ENCODE assay signal across 8 cellular contexts in the genomic region with DNA sequence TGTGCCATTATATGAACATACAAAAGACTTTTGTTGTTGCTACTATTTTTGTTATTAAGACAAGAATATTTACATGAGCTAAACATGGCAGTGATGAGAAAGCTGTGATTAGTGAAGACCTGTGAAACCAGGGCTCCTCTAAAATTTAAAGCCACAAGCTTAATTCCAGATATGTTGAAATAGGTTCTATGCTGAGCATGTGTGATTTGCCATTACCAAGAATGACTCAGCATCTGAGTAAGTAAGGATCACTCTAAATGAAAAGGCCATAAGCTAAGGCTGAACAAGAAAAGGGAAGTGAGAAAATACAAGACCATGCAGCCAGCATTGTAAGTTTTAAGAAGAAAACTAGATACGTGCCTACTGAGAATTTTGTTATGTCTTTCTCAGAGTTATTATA.
DNase-seq lines count a peak whose midpoint lies in the region; ATAC-seq, FAIRE-seq and TF ChIP-seq lines count a peak whose summit lies in the region.

No MANE protein-coding gene starts in this region.

- 62 to 71% methylated on average over 1 of the region's 1 CpG for whole genome bisulfite sequencing in body of pancreas, 2 donors

- intact Hi-C loops in body of pancreas (cut with DNase I), result no loop called here

- H3K4me3 ChIP-seq in AG09309 (ENCODE audit: control insufficient read depth, low read depth, low read length), result no peak overlapping the region
- no peak overlapping the region for H3K4me3 ChIP-seq in body of pancreas

- DNase-seq in AG09309 (ENCODE audit: low read depth) (peak; percentile 74), RPMI8226 (peak; percentile 74), hepatic stellate cell (ENCODE audit: low spot score) (peak; percentile 4), nucleus accumbens (lab: John Stamatoyannopoulos, UW) (no peak), frontal cortex (ENCODE audit: low spot score in 2 of 2) (no peak), body of pancreas (no peak)

- TF ChIP-seq CTCF in AG09309 (IDR thresholded peaks at IDR 0.05; ENCODE audit: control insufficient read depth, insufficient read depth, low read depth, low read length, missing control alignments) (no peak), body of pancreas (IDR thresholded peaks at IDR 0.05) (no peak)

- peak; percentile 100 for ATAC-seq in GM19023 (IDR thresholded peaks at IDR 0.05; ENCODE audit: unreplicated experiment)
- ATAC-seq in HG03095 (IDR thresholded peaks at IDR 0.05; ENCODE audit: unreplicated experiment), result peak; percentile 100
- ATAC-seq in body of pancreas, result no peak

- FAIRE-seq in frontal cortex (lab: Jason Lieb, UNC), result no peak

- no peaks in the 10 kb centered on the region for H3K4me1 ChIP-seq in body of pancreas

- no peak for TF ChIP-seq POLR2A in body of pancreas (IDR thresholded peaks at IDR 0.05)

- no peaks in the 10 kb centered on the region for H3K36me3 ChIP-seq in body of pancreas (replicated peaks in 1 of 2; ENCODE audit: insufficient read depth in 1 of 2, low read depth in 2 of 2)

- H3K27ac ChIP-seq in body of pancreas, result no peak overlapping the region

- H3K9me3 ChIP-seq in body of pancreas, result no peaks in the 10 kb centered on the region

- no peaks in the 10 kb centered on the region for H3K27me3 ChIP-seq in body of pancreas

Comparison
In these comparisons a context has a peak if more than half of its experiments do, and no peak if none do; other contexts are left out.
1. DNase-seq: peak in AG09309 (single experiment), RPMI8226 (single experiment) and hepatic stellate cell (single experiment); none in nucleus accumbens (0 of 56), frontal cortex (0 of 2) and body of pancreas (0 of 4).